Comparison of ENCODE assay signal across 21 cellular contexts in the genomic region with DNA sequence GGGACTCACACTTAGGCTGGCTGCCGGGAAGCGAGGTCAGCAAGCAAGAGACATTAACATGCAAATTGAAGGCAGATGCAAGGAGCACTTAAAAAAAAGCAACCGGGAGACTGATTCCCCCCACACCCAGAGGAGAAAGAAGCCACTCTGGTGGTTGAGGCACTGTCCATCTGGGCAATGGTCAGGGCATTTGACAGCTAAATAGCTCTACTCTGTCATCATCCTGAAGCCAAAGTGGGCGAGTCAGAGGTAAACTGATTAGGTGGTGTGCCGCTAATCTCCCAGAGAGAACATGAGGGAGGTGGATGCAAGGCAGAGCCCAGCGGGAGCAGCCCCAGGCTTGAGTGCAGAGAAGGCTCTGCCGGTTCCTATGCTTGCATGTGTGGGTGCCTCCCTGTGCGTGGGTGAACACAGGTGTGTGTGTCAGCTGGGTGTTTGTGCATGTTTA.
A peak's percentile ranks its signal among the peaks of the same experiment; 100 is the strongest.
DNase-seq lines count a peak whose midpoint lies in the region; ATAC-seq and TF ChIP-seq lines count a peak whose summit lies in the region.
"Had no signal": no experiment of that assay in that cellular context is flagged by ENCODE, and none has a peak within 500 bp of the region (broad histone marks: within the 10 kb centered on the region; RNA-seq: fewer than 3 reads in every experiment).

No MANE protein-coding gene starts in this region.

- peak; percentile 35 for DNase-seq in GM23338 (ENCODE audit: low spot score)
- DNase-seq in NCI-H524 treated with DMSO at 0.1 percent for 48 hours (lab: John Stamatoyannopoulos, UW), result peak; percentile 14
- DNase-seq in osteoblast (ENCODE audit: insufficient read length, low spot score, missing footprints), result no peak
- no peak for DNase-seq in cerebellar cortex (ENCODE audit: low spot score)
- no peak for DNase-seq in GM03348 (ENCODE audit: low spot score)
- DNase-seq: activated CD4-positive, alpha-beta T cell treated with anti-CD3 and anti-CD28 coated beads, Interleukin-2, amount 50 U/mL, for 1 hour; activated CD8-positive, alpha-beta memory T cell treated with anti-CD3 and anti-CD28 coated beads, Interleukin-2, amount 50 U/mL, for 48 hours; CD4-positive, CD25-positive, alpha-beta regulatory T cell; cortex of kidney; GOT3; Kasumi-1; kidney; NCI-H1048; NCI-H2029; NCI-H446 treated with DMSO at 0.1 percent for 48 hours; T-cell had no signal

- H4K20me1 ChIP-seq in GM23338 (replicated peaks; ENCODE audit: insufficient read depth) (no peaks in the 10 kb centered on the region), neural cell (ENCODE audit: insufficient read depth) (no peaks in the 10 kb centered on the region), osteoblast (ENCODE audit: insufficient read depth, low read length) (no peaks in the 10 kb centered on the region)

- H3F3A ChIP-seq in GM23338 (replicated peaks; ENCODE audit: low read depth), result no peaks in the 10 kb centered on the region
- H3F3A ChIP-seq in neural cell (ENCODE audit: insufficient read depth, low read length, poor library complexity, severe bottlenecking), result no peaks in the 10 kb centered on the region

- no peak for TF ChIP-seq EP300 in neural cell (conservative IDR thresholded peaks at IDR 0.05; ENCODE audit: poor library complexity, severe bottlenecking)

- H3K27me3 Mint-ChIP-seq in GM23338 (ENCODE audit: insufficient read depth, low read depth, poor library complexity), result peaks cover 2% of the 10 kb centered on the region
- H3K27me3 Mint-ChIP-seq in brain, result peaks cover 15% of the 10 kb centered on the region

- H3K9me3 ChIP-seq in neural cell (ENCODE audit: low read length) (peaks cover 5% of the 10 kb centered on the region), osteoblast (ENCODE audit: low read depth, low read length) (no peaks in the 10 kb centered on the region)

- H3K79me2 ChIP-seq in GM23338 (replicated peaks; ENCODE audit: insufficient read depth) (no peaks in the 10 kb centered on the region), neural cell (replicated peaks; ENCODE audit: insufficient read depth, low read length) (no peaks in the 10 kb centered on the region), osteoblast (ENCODE audit: insufficient read depth, low read length) (no peaks in the 10 kb centered on the region)

- H3K27ac Mint-ChIP-seq in GM23338, result no peak overlapping the region
- peak overlapping the region; percentile 28 to 95 (median 70) for H3K27ac Mint-ChIP-seq in brain
- H3K27ac Mint-ChIP-seq: stimulated activated memory B cell treated with anti-CD40 and anti-IgM and Interleukin-4, amounts not matched to agents 10 μg/mL and 1 μg/mL and 100 μg/mL, for 72 hours had no signal

- no peak overlapping the region for H3K9ac ChIP-seq in neural cell (ENCODE audit: low read length)

- TF ChIP-seq RAD21 in neural cell (conservative IDR thresholded peaks at IDR 0.05), result no peak

- H3K9me3 Mint-ChIP-seq in GM23338 (no peaks in the 10 kb centered on the region), brain (peaks cover 0 to 11% (median 4%) of the 10 kb centered on the region in 5 experiments)
- H3K9me3 Mint-ChIP-seq: stimulated activated memory B cell treated with anti-CD40 and anti-IgM and Interleukin-4, amounts not matched to agents 10 μg/mL and 1 μg/mL and 100 μg/mL, for 72 hours; T-cell had no signal

- H3K4me3 ChIP-seq in GM23338 (peak overlapping the region; percentile 29), neural cell (ENCODE audit: low read length) (peak overlapping the region; percentile 33), osteoblast (ENCODE audit: insufficient read depth, low read length) (no peak overlapping the region)

- H3K4me3 Mint-ChIP-seq in GM23338 (peak overlapping the region; percentile 48), brain (peak overlapping the region; percentile 15 to 76 (median 56))
- H3K4me3 Mint-ChIP-seq: CD4-positive, CD25-positive, alpha-beta regulatory T cell; stimulated activated memory B cell treated with anti-CD40 and anti-IgM and Interleukin-4, amounts not matched to agents 10 μg/mL and 1 μg/mL and 100 μg/mL, for 72 hours; T-cell had no signal

- peaks cover 41% of the 10 kb centered on the region for H3K4me1 Mint-ChIP-seq in GM23338
- H3K4me1 Mint-ChIP-seq in brain, result peaks cover 59% of the 10 kb centered on the region
- H3K4me1 Mint-ChIP-seq: stimulated activated memory B cell treated with anti-CD40 and anti-IgM and Interleukin-4, amounts not matched to agents 10 μg/mL and 1 μg/mL and 100 μg/mL, for 72 hours had no signal

- ATAC-seq in GM23338 (peak; percentile 73), GM21360 (IDR thresholded peaks at IDR 0.05; ENCODE audit: unreplicated experiment) (no peak)
- ATAC-seq: Right ventricle myocardium inferior; stimulated activated memory B cell treated with anti-CD40 and anti-IgM and Interleukin-4, amounts not matched to agents 10 μg/mL and 1 μg/mL and 100 μg/mL, for 72 hours; T-cell had no signal

- TF ChIP-seq CTCF in GM23338 (conservative IDR thresholded peaks at IDR 0.05; ENCODE audit: low read depth in 2 of 2) (no peak), brain (conservative IDR thresholded peaks at IDR 0.05) (no peak), neural cell (IDR thresholded peaks at IDR 0.05; ENCODE audit: poor library complexity, severe bottlenecking) (no peak), osteoblast (IDR thresholded peaks at IDR 0.05; ENCODE audit: extremely low read depth, low read depth, low read length) (no peak)

- no peaks in the 10 kb centered on the region for H3K36me3 Mint-ChIP-seq in GM23338 (ENCODE audit: low read depth)
- no peaks in the 10 kb centered on the region for H3K36me3 Mint-ChIP-seq in brain
- H3K36me3 Mint-ChIP-seq: CD4-positive, CD25-positive, alpha-beta regulatory T cell; stimulated activated memory B cell treated with anti-CD40 and anti-IgM and Interleukin-4, amounts not matched to agents 10 μg/mL and 1 μg/mL and 100 μg/mL, for 72 hours; T-cell had no signal

- H2AFZ ChIP-seq in GM23338, result peak overlapping the region; percentile 83
- H2AFZ ChIP-seq in neural cell (ENCODE audit: low read depth, low read length), result no peak overlapping the region
- no peak overlapping the region for H2AFZ ChIP-seq in osteoblast (ENCODE audit: low read length)

- H3K9me2 ChIP-seq in GM23338 (ENCODE audit: insufficient read depth) (no peaks in the 10 kb centered on the region), neural cell (ENCODE audit: insufficient read depth, low read length) (no peaks in the 10 kb centered on the region)

- H3K27ac ChIP-seq in GM23338 (ENCODE audit: low read depth) (no peak overlapping the region), neural cell (ENCODE audit: low read length) (no peak overlapping the region), osteoblast (ENCODE audit: low read depth, low read length) (no peak overlapping the region)

- H3K4me2 ChIP-seq in GM23338, result peak overlapping the region; percentile 64
- peak overlapping the region; percentile 33 for H3K4me2 ChIP-seq in neural cell (ENCODE audit: low read length)
- no peak overlapping the region for H3K4me2 ChIP-seq in osteoblast (ENCODE audit: insufficient read depth, low read length)

- H3K4me1 ChIP-seq in GM23338 (ENCODE audit: insufficient read depth), result peaks cover 24% of the 10 kb centered on the region
- peaks cover 10% of the 10 kb centered on the region for H3K4me1 ChIP-seq in osteoblast (ENCODE audit: insufficient read depth, low read length)

- no peaks in the 10 kb centered on the region for H3K27me3 ChIP-seq in GM23338 (ENCODE audit: insufficient read depth)
- no peaks in the 10 kb centered on the region for H3K27me3 ChIP-seq in neural cell (ENCODE audit: insufficient read depth, low read depth, low read length)
- H3K27me3 ChIP-seq in osteoblast (ENCODE audit: insufficient read depth, low read length), result no peaks in the 10 kb centered on the region

- H3K36me3 ChIP-seq in GM23338 (ENCODE audit: insufficient read depth) (no peaks in the 10 kb centered on the region), neural cell (ENCODE audit: insufficient read depth, low read length) (no peaks in the 10 kb centered on the region), osteoblast (ENCODE audit: insufficient read depth, low read length) (no peaks in the 10 kb centered on the region)

TF ChIP-seq in GM23338, 12 proteins besides CTCF, POLR2A, EP300 and RAD21 (continues in another document):
- no peak for TF ChIP-seq ETS1 (IDR thresholded peaks at IDR 0.05)

TF ChIP-seq in neural cell, 6 proteins besides CTCF, POLR2A, EP300 and RAD21:
- TF ChIP-seq SMC3 (conservative IDR thresholded peaks at IDR 0.05; ENCODE audit: poor library complexity) (no peak), EZH2 (IDR thresholded peaks at IDR 0.05; ENCODE audit: borderline replicate concordance, insufficient read depth, low read length, poor library complexity, severe bottlenecking) (no peak), MXI1 (conservative IDR thresholded peaks at IDR 0.05; ENCODE audit: poor library complexity, severe bottlenecking) (no peak)

Comparison
In these comparisons a context has a peak if more than half of its experiments do, and no peak if none do; other contexts are left out.
1. DNase-seq: peak in GM23338 (single experiment) and NCI-H524 treated with DMSO at 0.1 percent for 48 hours (single experiment); none in osteoblast (single experiment), cerebellar cortex (single experiment) and GM03348 (single experiment).